Comparison of ENCODE assay signal across 10 cellular contexts in the genomic region with DNA sequence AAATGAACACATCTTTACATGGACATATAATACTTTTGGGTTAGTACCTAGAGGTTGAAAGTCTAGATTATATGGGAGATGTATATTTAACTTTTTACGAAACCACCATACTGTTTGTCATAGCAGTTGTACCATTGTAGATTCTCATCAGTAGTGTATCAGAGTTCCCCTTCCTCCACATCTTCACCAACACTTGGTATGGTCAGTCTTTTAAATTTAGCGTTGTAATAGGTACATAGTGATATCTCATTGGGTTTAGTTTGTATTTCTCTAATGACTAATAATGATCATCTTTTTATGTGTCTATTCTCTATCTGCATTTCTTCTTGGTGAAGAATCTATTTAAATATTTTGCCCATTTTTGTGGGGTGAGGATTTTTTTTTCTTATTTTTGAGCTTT.
"Had no signal": no experiment of that assay in that cellular context is flagged by ENCODE, and none has a peak within 500 bp of the region (broad histone marks: within the 10 kb centered on the region; RNA-seq: fewer than 3 reads in every experiment).

No MANE protein-coding gene starts in this region.

- H3K4me3 Mint-ChIP-seq: GM23338, H9, HFFc6 had no signal

- H2AFZ ChIP-seq: GM23338 had no signal

- H3K4me2 ChIP-seq: GM23338, KMS-11 had no signal

- FAIRE-seq: H1, HTR-8/SVneo had no signal

- H3K27ac Mint-ChIP-seq: GM23338, H9, HFFc6 had no signal

- H3K4me1 Mint-ChIP-seq: GM23338, H9 had no signal

- H3K9ac ChIP-seq: KMS-11 had no signal

- DNase-seq: H9, HCEC 1CT, HFFc6, IMR-90, Karpas-422, KBM-7 had no signal

- H3K27ac ChIP-seq: KMS-11 had no signal

- H3K4me3 ChIP-seq: GM23338 had no signal

- ATAC-seq: GM23338 had no signal
